In genomic region chr11:75133976-75134375, GRCh38 we compare ENCODE assay signal across 18 cellular contexts. TPM values are rescaled to one million over a fixed set of nuclear protein-coding genes. Genes with fewer than 3 reads are reported as not detected.
DNase-seq lines count a peak whose midpoint lies in the region; ATAC-seq and TF ChIP-seq lines count a peak whose summit lies in the region.
"Had no signal": no experiment of that assay in that cellular context is flagged by ENCODE, and none has a peak within 500 bp of the region (broad histone marks: within the 10 kb centered on the region; RNA-seq: fewer than 3 reads in every experiment).

No MANE protein-coding gene starts in this region.

- no peak overlapping the region for H3K14ac ChIP-seq in mesenchymal stem cell (ENCODE audit: low read length in 2 of 2)

- H3K27me3 ChIP-seq in endodermal cell (ENCODE audit: control insufficient read depth, insufficient read depth, low read length, poor library complexity, severe bottlenecking), result no peaks in the 10 kb centered on the region
- H3K27me3 ChIP-seq in mesendoderm (ENCODE audit: insufficient read depth, low read length, poor library complexity), result no peaks in the 10 kb centered on the region
- peaks cover 0 to 38% of the 10 kb centered on the region in 2 experiments for H3K27me3 ChIP-seq in mesenchymal stem cell (ENCODE audit: control insufficient read depth in 1 of 2, insufficient read depth in 1 of 2, low read length in 2 of 2)
- H3K27me3 ChIP-seq: BE2C had no signal

- no peak overlapping the region for H3K18ac ChIP-seq in mesendoderm (ENCODE audit: low read length)
- no peak overlapping the region for H3K18ac ChIP-seq in mesenchymal stem cell (ENCODE audit: low read depth in 1 of 2, low read length in 2 of 2)

- no peaks in the 10 kb centered on the region for H3K79me2 ChIP-seq in mesendoderm (ENCODE audit: control insufficient read depth, insufficient read depth, low read length)

- no peak for ATAC-seq in stimulated activated naive B cell treated with anti-CD40 and anti-IgM and Interleukin-4, amounts not matched to agents 10 μg/mL and 1 μg/mL and 100 μg/mL, for 72 hours (replicated peaks)
- ATAC-seq: A549 had no signal

- H3K23ac ChIP-seq in mesendoderm (ENCODE audit: low read length) (no peak overlapping the region), mesenchymal stem cell (ENCODE audit: low read length in 2 of 2) (no peak overlapping the region)

- H3K36me3 Mint-ChIP-seq in endodermal cell (ENCODE audit: low read depth), result no peaks in the 10 kb centered on the region
- H3K36me3 Mint-ChIP-seq in stimulated activated naive B cell treated with anti-CD40 and anti-IgM and Interleukin-4, amounts not matched to agents 10 μg/mL and 1 μg/mL and 100 μg/mL, for 72 hours, result no peaks in the 10 kb centered on the region

- CTCF ChIA-PET in HEK293 (lab: Yijun Ruan, JAX), result interaction anchor here (1.0 to 9.3 kb wide), 8 partner anchors 7 to 115 kb away, joined by 3 to 73 read pairs (median 5); no protein-coding TSS in a partner anchor

- H3K9ac ChIP-seq in endodermal cell (ENCODE audit: extremely low read depth, low read length, poor library complexity, severe bottlenecking) (no peak overlapping the region), mesendoderm (ENCODE audit: low read length) (no peak overlapping the region), mesenchymal stem cell (ENCODE audit: low read length) (no peak overlapping the region)

- H3K27me3 Mint-ChIP-seq in endodermal cell (ENCODE audit: insufficient read depth), result peaks cover 27% of the 10 kb centered on the region
- peaks cover 43 to 48% of the 10 kb centered on the region in 2 donors for H3K27me3 Mint-ChIP-seq in stimulated activated naive B cell treated with anti-CD40 and anti-IgM and Interleukin-4, amounts not matched to agents 10 μg/mL and 1 μg/mL and 100 μg/mL, for 72 hours

- H3K9me3 ChIP-seq in HEK293 (ENCODE audit: control insufficient read depth, insufficient read depth, low read depth, low read length) (no peaks in the 10 kb centered on the region), endodermal cell (ENCODE audit: control insufficient read depth, low read length) (no peaks in the 10 kb centered on the region), mesenchymal stem cell (ENCODE audit: control insufficient read depth, low read length) (no peaks in the 10 kb centered on the region)
- H3K9me3 ChIP-seq: A549, BE2C had no signal

- no peak overlapping the region for H4K91ac ChIP-seq in mesenchymal stem cell (ENCODE audit: low read length)

- POLR2A ChIA-PET in HEK293 (lab: Yijun Ruan, JAX), result no interaction called here

- no peak overlapping the region for H2AK5ac ChIP-seq in mesendoderm (ENCODE audit: low read length)
- no peak overlapping the region for H2AK5ac ChIP-seq in mesenchymal stem cell (ENCODE audit: low read length, severe bottlenecking)

- H3K4me1 ChIP-seq in HEK293 (ENCODE audit: control insufficient read depth, insufficient read depth, low read length), result no peaks in the 10 kb centered on the region
- H3K4me1 ChIP-seq in endodermal cell (ENCODE audit: control insufficient read depth, insufficient read depth, low read length), result no peaks in the 10 kb centered on the region
- no peaks in the 10 kb centered on the region for H3K4me1 ChIP-seq in mesendoderm (ENCODE audit: control insufficient read depth, low read depth, low read length)
- no peaks in the 10 kb centered on the region for H3K4me1 ChIP-seq in mesenchymal stem cell (ENCODE audit: control insufficient read depth, insufficient read depth, low read depth, low read length)
- H3K4me1 ChIP-seq: A549, BE2C had no signal

- H2BK5ac ChIP-seq in mesendoderm (ENCODE audit: low read length) (no peak overlapping the region), mesenchymal stem cell (ENCODE audit: low read depth, low read length, poor library complexity, severe bottlenecking) (no peak overlapping the region)

- H2BK120ac ChIP-seq in mesendoderm (ENCODE audit: low read depth, low read length), result no peak overlapping the region
- H2BK120ac ChIP-seq in mesenchymal stem cell (ENCODE audit: low read depth, low read length), result no peak overlapping the region

- no peak overlapping the region for H3K4me2 ChIP-seq in mesendoderm (ENCODE audit: low read length)
- H3K4me2 ChIP-seq in mesenchymal stem cell (ENCODE audit: low read length, poor library complexity, severe bottlenecking), result no peak overlapping the region
- H3K4me2 ChIP-seq: A549 had no signal

- no peak overlapping the region for H2BK12ac ChIP-seq in mesenchymal stem cell (ENCODE audit: low read length in 2 of 2)

- H3K27ac Mint-ChIP-seq in endodermal cell, result no peak overlapping the region
- H3K27ac Mint-ChIP-seq in stimulated activated naive B cell treated with anti-CD40 and anti-IgM and Interleukin-4, amounts not matched to agents 10 μg/mL and 1 μg/mL and 100 μg/mL, for 72 hours, result no peak overlapping the region
- H3K27ac Mint-ChIP-seq: HFFc6 had no signal

- H3K4me3 ChIP-seq in HEK293 (ENCODE audit: low read depth, low read length), result no peak overlapping the region
- H3K4me3 ChIP-seq in endodermal cell (ENCODE audit: low read length), result no peak overlapping the region
- no peak overlapping the region for H3K4me3 ChIP-seq in mesendoderm (ENCODE audit: low read length)
- H3K4me3 ChIP-seq in mesenchymal stem cell (ENCODE audit: insufficient read depth in 1 of 2, low read depth in 1 of 2, low read length in 2 of 2), result no peak overlapping the region
- H3K4me3 ChIP-seq: A549 had no signal

- H3K56ac ChIP-seq in mesendoderm (ENCODE audit: low read length), result no peak overlapping the region

- H2AFZ ChIP-seq in mesenchymal stem cell (ENCODE audit: low read depth, low read length), result no peak overlapping the region

- TF ChIP-seq CTCF in HEK293 (tag by site-specific recombination; IDR thresholded peaks at IDR 0.05) (no peak), endodermal cell (conservative IDR thresholded peaks at IDR 0.05) (no peak)

- H3K4me1 Mint-ChIP-seq in endodermal cell, result no peaks in the 10 kb centered on the region
- H3K4me1 Mint-ChIP-seq in stimulated activated naive B cell treated with anti-CD40 and anti-IgM and Interleukin-4, amounts not matched to agents 10 μg/mL and 1 μg/mL and 100 μg/mL, for 72 hours, result no peaks in the 10 kb centered on the region

- no peak overlapping the region for H4K5ac ChIP-seq in mesendoderm (ENCODE audit: low read length)

- no peaks in the 10 kb centered on the region for H3K79me1 ChIP-seq in mesendoderm (ENCODE audit: low read length)
- no peaks in the 10 kb centered on the region for H3K79me1 ChIP-seq in mesenchymal stem cell (replicated peaks; ENCODE audit: low read length, poor library complexity, severe bottlenecking)

- H3K4ac ChIP-seq in mesendoderm (ENCODE audit: low read depth, low read length) (no peak overlapping the region), mesenchymal stem cell (ENCODE audit: low read depth in 1 of 2, low read length in 2 of 2) (no peak overlapping the region)

- peak; percentile 31 for DNase-seq in endodermal cell
- DNase-seq in mesendoderm, result peak; percentile 34
- DNase-seq in retina, result peak; percentile 22
- no peak for DNase-seq in mesenchymal stem cell
- no peak for DNase-seq in cortex of kidney (lab: John Stamatoyannopoulos, UW)
- no peak for DNase-seq in stimulated activated naive B cell treated with anti-CD40 and anti-IgM and Interleukin-4, amounts not matched to agents 10 μg/mL and 1 μg/mL and 100 μg/mL, for 72 hours
- no peak for DNase-seq in stimulated activated CD4-positive, alpha-beta T cell treated with anti-CD3 and anti-CD28 coated beads, Interleukin-4, amount 100 ng/mL, for 4 hours
- DNase-seq: HFFc6, Karpas-422, NCI-H1417, NCI-H1694 treated with DMSO at 0.1 percent for 48 hours, NCI-H446 treated with DMSO at 0.1 percent for 48 hours, NCI-H526 treated with DMSO at 0.1 percent for 48 hours had no signal

- H3K27ac ChIP-seq in HEK293 (ENCODE audit: extremely low read depth, low read depth, low read length), result no peak overlapping the region
- peak overlapping the region; percentile 60 for H3K27ac ChIP-seq in endodermal cell (ENCODE audit: low read depth, low read length)
- no peak overlapping the region for H3K27ac ChIP-seq in mesendoderm (ENCODE audit: low read depth, low read length)
- no peak overlapping the region for H3K27ac ChIP-seq in mesenchymal stem cell (ENCODE audit: low read length, poor library complexity, severe bottlenecking)
- H3K27ac ChIP-seq: A549 had no signal

- H3K9me3 Mint-ChIP-seq in endodermal cell, result peaks cover 9% of the 10 kb centered on the region
- no peaks in the 10 kb centered on the region for H3K9me3 Mint-ChIP-seq in stimulated activated naive B cell treated with anti-CD40 and anti-IgM and Interleukin-4, amounts not matched to agents 10 μg/mL and 1 μg/mL and 100 μg/mL, for 72 hours

- H3K36me3 ChIP-seq in HEK293 (ENCODE audit: control insufficient read depth in 2 of 2, insufficient read depth in 1 of 2, low read length in 2 of 2) (no peaks in the 10 kb centered on the region), endodermal cell (ENCODE audit: control insufficient read depth, insufficient read depth, low read length) (no peaks in the 10 kb centered on the region), mesendoderm (ENCODE audit: control insufficient read depth, insufficient read depth, low read length) (no peaks in the 10 kb centered on the region), mesenchymal stem cell (ENCODE audit: control insufficient read depth in 1 of 2, insufficient read depth in 2 of 2, low read depth in 1 of 2, low read length in 2 of 2) (no peaks in the 10 kb centered on the region)
- H3K36me3 ChIP-seq: BE2C had no signal

- 75 to 80% methylated on average over 6 of the region's 6 CpGs for WGBS in endodermal cell (ENCODE audit: insufficient coverage in 1 of 2, insufficient read length in 1 of 2), 2 experiments
- WGBS in mesendoderm (ENCODE audit: extremely low coverage, insufficient coverage, low lambda C conversion rate), result no CpG with 5 or more reads among the region's 6 CpGs
- 82% methylated on average over 6 of the region's 6 CpGs for WGBS in mesenchymal stem cell

- H3K4me3 Mint-ChIP-seq in endodermal cell, result no peak overlapping the region
- H3K4me3 Mint-ChIP-seq in stimulated activated naive B cell treated with anti-CD40 and anti-IgM and Interleukin-4, amounts not matched to agents 10 μg/mL and 1 μg/mL and 100 μg/mL, for 72 hours, result no peak overlapping the region
- H3K4me3 Mint-ChIP-seq: HFFc6 had no signal

- H2BK15ac ChIP-seq in mesendoderm (replicated peaks; ENCODE audit: low read depth), result no peak overlapping the region
- no peak overlapping the region for H2BK15ac ChIP-seq in mesenchymal stem cell (ENCODE audit: low read depth, poor library complexity, severe bottlenecking)

- H4K8ac ChIP-seq in mesendoderm (ENCODE audit: low read depth, low read length) (no peak overlapping the region), mesenchymal stem cell (ENCODE audit: low read length) (no peak overlapping the region)

RNA-seq across cellular contexts. Expression of gene SLCO2B1, which starts 16.9 kb away (rescaled TPM):
- 1 to 10 TPM; 1.1 to 1.9 TPM for total RNA-seq in endodermal cell
- polyA plus RNA-seq in endodermal cell (2013, experiment 1 of 2), result 0.71 TPM
- 0.21 TPM for polyA plus RNA-seq in endodermal cell (2013, experiment 2 of 2)
- polyA plus RNA-seq in mesendoderm (2013, experiment 1 of 2), result 0.01 TPM
- not detected for polyA plus RNA-seq in mesendoderm (2013, experiment 2 of 2)
- 0.18 TPM for polyA plus RNA-seq in mesenchymal stem cell (2013, experiment 1 of 2)
- polyA plus RNA-seq in mesenchymal stem cell (2013, experiment 2 of 2), result 0.16 TPM
- total RNA-seq: H4, HFFc6 had no signal

RNA-seq across cellular contexts. Expression of gene OR2AT4, which starts 37.3 kb away (rescaled TPM):
- not detected for total RNA-seq in endodermal cell
- not detected for polyA plus RNA-seq in endodermal cell (2013, experiment 1 of 2)
- not detected for polyA plus RNA-seq in endodermal cell (2013, experiment 2 of 2)
- polyA plus RNA-seq in mesendoderm (2013, experiment 1 of 2), result not detected
- polyA plus RNA-seq in mesendoderm (2013, experiment 2 of 2), result not detected
- not detected for polyA plus RNA-seq in mesenchymal stem cell (2013, experiment 1 of 2)
- not detected for polyA plus RNA-seq in mesenchymal stem cell (2013, experiment 2 of 2)
- total RNA-seq: H4, HFFc6, M059J had no signal

Comparison
In these comparisons a context has a peak if more than half of its experiments do, and no peak if none do; other contexts are left out.
1. DNase-seq: peak in endodermal cell (single experiment), mesendoderm (single experiment) and retina (single experiment); none in mesenchymal stem cell (single experiment), cortex of kidney (single experiment), stimulated activated naive B cell treated with anti-CD40 and anti-IgM and Interleukin-4, amounts not matched to agents 10 μg/mL and 1 μg/mL and 100 μg/mL, for 72 hours (single experiment) and stimulated activated CD4-positive, alpha-beta T cell treated with anti-CD3 and anti-CD28 coated beads, Interleukin-4, amount 100 ng/mL, for 4 hours (0 of 2).